18 cellular contexts compared by ENCODE assay signal in the genomic region with DNA sequence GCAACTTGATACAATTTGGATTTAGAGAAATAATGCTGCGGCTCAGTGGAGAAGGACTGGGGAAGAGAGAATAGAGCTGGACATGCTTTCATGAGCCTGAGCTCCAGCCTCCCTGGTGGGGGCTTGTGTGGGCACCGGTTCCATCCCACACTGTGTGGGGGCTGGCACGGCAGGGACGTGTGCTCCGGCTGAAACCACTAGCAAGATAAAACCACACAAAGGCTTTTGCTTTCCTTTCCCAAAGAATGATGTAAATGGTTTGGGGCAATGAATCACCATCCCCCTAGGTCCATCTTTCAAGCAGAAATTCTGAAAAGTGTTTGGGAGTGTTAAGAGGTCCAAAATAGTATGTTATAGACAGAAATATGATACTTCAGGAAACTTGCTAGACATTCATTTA.
A peak's percentile ranks its signal among the peaks of the same experiment; 100 is the strongest.
DNase-seq lines count a peak whose midpoint lies in the region; TF ChIP-seq lines count a peak whose summit lies in the region.
"Had no signal": no experiment of that assay in that cellular context is flagged by ENCODE, and none has a peak within 500 bp of the region (broad histone marks: within the 10 kb centered on the region; RNA-seq: fewer than 3 reads in every experiment).

No MANE protein-coding gene starts in this region.

- peak overlapping the region; percentile 49 for H3K27ac Mint-ChIP-seq in mesothelial cell of epicardium
- H3K27ac Mint-ChIP-seq: neural progenitor cell had no signal

- no peak for TF ChIP-seq CTCF in choroid plexus epithelial cell (conservative IDR thresholded peaks at IDR 0.05; ENCODE audit: low read depth, low read length)
- no peak for TF ChIP-seq CTCF in mesothelial cell of epicardium (IDR thresholded peaks at IDR 0.05; ENCODE audit: unreplicated experiment)
- TF ChIP-seq CTCF in prostate gland (IDR thresholded peaks at IDR 0.05), result no peak

- no peak overlapping the region for H3K27ac ChIP-seq in prostate gland
- H3K27ac ChIP-seq: neural progenitor cell, VCaP had no signal

- H3K4me3 Mint-ChIP-seq in mesothelial cell of epicardium, result no peak overlapping the region
- H3K4me3 Mint-ChIP-seq: neural progenitor cell had no signal

- no peaks in the 10 kb centered on the region for H3K9me3 ChIP-seq in prostate gland

- H3K27me3 Mint-ChIP-seq in mesothelial cell of epicardium (ENCODE audit: low read depth), result no peaks in the 10 kb centered on the region

- DNase-seq in AG08395 (ENCODE audit: low spot score) (peak; percentile 50), NCI-H226 (peak; percentile 90), choroid plexus epithelial cell (ENCODE audit: low read depth) (peak; percentile 82), mesothelial cell of epicardium (ENCODE audit: low spot score in 2 of 2, unreplicated experiment in 2 of 2) (no peak), NCI-H510A treated with DMSO at 0.1 percent for 48 hours (lab: John Stamatoyannopoulos, UW) (no peak), prostate gland (ENCODE audit: low spot score) (no peak), HK-2 (ENCODE audit: unreplicated experiment) (no peak), NCI-H128 (lab: John Stamatoyannopoulos, UW; ENCODE audit: unreplicated experiment) (no peak)
- DNase-seq: ACHN; activated naive CD4-positive, alpha-beta T cell treated with anti-CD3 and anti-CD28 coated beads, Interleukin-2, amount 50 U/mL, for 16 hours; erythroblast; KG1; NCI-H146; NCI-H345; stimulated activated naive CD4-positive, alpha-beta T cell had no signal

- 67% methylated on average over 5 of the region's 5 CpGs for WGBS in prostate gland

- no peak for TF ChIP-seq POLR2A in prostate gland (IDR thresholded peaks at IDR 0.05)

- peaks cover 5% of the 10 kb centered on the region for H3K4me1 Mint-ChIP-seq in mesothelial cell of epicardium

- peak overlapping the region; percentile 6 for H3K4me3 ChIP-seq in choroid plexus epithelial cell (ENCODE audit: low read depth, low read length)
- H3K4me3 ChIP-seq in prostate gland, result no peak overlapping the region
- H3K4me3 ChIP-seq: lung, neural progenitor cell had no signal

- intact Hi-C loops in prostate gland (cut with DNase I), result no loop called here

- H3K36me3 Mint-ChIP-seq in mesothelial cell of epicardium, result peaks cover 16% of the 10 kb centered on the region

- H3K36me3 ChIP-seq in prostate gland, result no peaks in the 10 kb centered on the region
- H3K36me3 ChIP-seq: neural progenitor cell had no signal

- H3K27me3 ChIP-seq in prostate gland (replicated peaks; ENCODE audit: insufficient read depth), result no peaks in the 10 kb centered on the region
- H3K27me3 ChIP-seq: neural progenitor cell had no signal

- H3K4me1 ChIP-seq in prostate gland (replicated peaks), result no peaks in the 10 kb centered on the region

- no peaks in the 10 kb centered on the region for H3K9me3 Mint-ChIP-seq in mesothelial cell of epicardium

Comparison
In these comparisons a context has a peak if more than half of its experiments do, and no peak if none do; other contexts are left out.
1. DNase-seq: peak in AG08395 (single experiment), NCI-H226 (single experiment) and choroid plexus epithelial cell (single experiment); none in mesothelial cell of epicardium (0 of 2), NCI-H510A treated with DMSO at 0.1 percent for 48 hours (single experiment), prostate gland (single experiment), HK-2 (single experiment) and NCI-H128 (single experiment).